ENCODE assay signal across 13 cellular contexts in the genomic region with DNA sequence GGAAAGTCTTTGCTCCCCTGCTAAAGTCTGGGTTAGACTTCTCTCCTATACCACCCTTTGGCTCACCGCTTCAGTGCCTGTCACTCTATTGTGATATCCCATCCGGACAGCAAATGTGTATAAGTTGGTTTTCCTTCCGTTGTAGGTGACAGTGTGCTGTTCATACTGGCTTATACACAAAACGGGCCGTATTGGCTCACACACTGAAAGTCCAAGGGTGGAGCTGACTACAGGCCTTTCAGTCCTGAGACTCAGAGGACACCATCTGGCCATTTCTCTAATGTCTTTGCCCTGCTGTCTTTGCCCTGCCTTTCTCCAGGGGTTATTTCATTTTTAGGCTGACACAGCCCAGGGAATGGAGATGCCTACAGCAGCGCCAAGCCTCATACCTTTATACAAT.
A peak's percentile ranks its signal among the peaks of the same experiment; 100 is the strongest.
DNase-seq lines count a peak whose midpoint lies in the region; TF ChIP-seq lines count a peak whose summit lies in the region.
"Had no signal": no experiment of that assay in that cellular context is flagged by ENCODE, and none has a peak within 500 bp of the region (broad histone marks: within the 10 kb centered on the region; RNA-seq: fewer than 3 reads in every experiment).

No MANE protein-coding gene starts in this region.

- H3K4me1 Mint-ChIP-seq in glutamatergic neuron (ENCODE audit: low read depth, unreplicated experiment): peaks cover 9% of the 10 kb centered on the region
- peaks cover 22% of the 10 kb centered on the region for H3K4me1 Mint-ChIP-seq in osteocyte (ENCODE audit: unreplicated experiment)
- H3K4me1 Mint-ChIP-seq: CD4-positive, CD25-positive, alpha-beta regulatory T cell had no signal

- TF ChIP-seq CTCF in glutamatergic neuron (IDR thresholded peaks at IDR 0.05; ENCODE audit: partially characterized antibody, unreplicated experiment) (no peak), osteocyte (IDR thresholded peaks at IDR 0.05) (no peak)

- H3K9me3 Mint-ChIP-seq in glutamatergic neuron (ENCODE audit: unreplicated experiment) (peaks cover 4% of the 10 kb centered on the region), osteocyte (ENCODE audit: unreplicated experiment) (peaks cover 12% of the 10 kb centered on the region)

- no peaks in the 10 kb centered on the region for H3K36me3 ChIP-seq in MG63
- H3K36me3 ChIP-seq: BE2C had no signal

- H3K27ac Mint-ChIP-seq in glutamatergic neuron (ENCODE audit: unreplicated experiment): peak overlapping the region; percentile 90
- H3K27ac Mint-ChIP-seq in osteocyte (ENCODE audit: unreplicated experiment): peak overlapping the region; percentile 87
- H3K27ac Mint-ChIP-seq: CD4-positive, CD25-positive, alpha-beta regulatory T cell had no signal

- peak overlapping the region; percentile 56 for H3K4me3 ChIP-seq in MG63

- H3K36me3 Mint-ChIP-seq in glutamatergic neuron (ENCODE audit: unreplicated experiment): peaks cover 7% of the 10 kb centered on the region
- H3K36me3 Mint-ChIP-seq in osteocyte (ENCODE audit: unreplicated experiment): peaks cover 2% of the 10 kb centered on the region
- H3K36me3 Mint-ChIP-seq: CD4-positive, CD25-positive, alpha-beta regulatory T cell had no signal

- H3K4me3 Mint-ChIP-seq in glutamatergic neuron (ENCODE audit: unreplicated experiment) (peak overlapping the region; percentile 47), osteocyte (ENCODE audit: unreplicated experiment) (no peak overlapping the region)
- H3K4me3 Mint-ChIP-seq: CD4-positive, CD25-positive, alpha-beta regulatory T cell had no signal

- H3K27me3 ChIP-seq in MG63: no peaks in the 10 kb centered on the region
- H3K27me3 ChIP-seq: BE2C had no signal

- DNase-seq in DMS53 (lab: John Stamatoyannopoulos, UW) (peak; percentile 78), MG63 (no peak), glutamatergic neuron (peak; percentile 23), osteocyte (ENCODE audit: extremely low spot score, unreplicated experiment) (no peak), NCI-H510A (lab: John Stamatoyannopoulos, UW) (no peak), NCI-H1694 treated with DMSO at 0.1 percent for 48 hours (lab: John Stamatoyannopoulos, UW) (no peak), ecto neural progenitor cell (ENCODE audit: low spot score) (no peak)
- DNase-seq: BE2C; Caco-2; CD4-positive, CD25-positive, alpha-beta regulatory T cell; NCI-H1417; NCI-H187 treated with DMSO at 0.1 percent for 48 hours; NCI-H345 had no signal

- H3K27me3 Mint-ChIP-seq in glutamatergic neuron (ENCODE audit: unreplicated experiment): no peaks in the 10 kb centered on the region
- H3K27me3 Mint-ChIP-seq in osteocyte (ENCODE audit: unreplicated experiment): peaks cover 3% of the 10 kb centered on the region

- H3K9me3 ChIP-seq in MG63: peaks cover 1% of the 10 kb centered on the region; the same call in 1 of the 2 replicates
- H3K9me3 ChIP-seq: BE2C had no signal

Comparison
In these comparisons a context has a peak if more than half of its experiments do, and no peak if none do; other contexts are left out.
1. DNase-seq: peak in DMS53 (single experiment) and glutamatergic neuron (single experiment); none in MG63 (single experiment), osteocyte (single experiment), NCI-H510A (single experiment), NCI-H1694 treated with DMSO at 0.1 percent for 48 hours (single experiment) and ecto neural progenitor cell (single experiment).